In the genomic region with DNA sequence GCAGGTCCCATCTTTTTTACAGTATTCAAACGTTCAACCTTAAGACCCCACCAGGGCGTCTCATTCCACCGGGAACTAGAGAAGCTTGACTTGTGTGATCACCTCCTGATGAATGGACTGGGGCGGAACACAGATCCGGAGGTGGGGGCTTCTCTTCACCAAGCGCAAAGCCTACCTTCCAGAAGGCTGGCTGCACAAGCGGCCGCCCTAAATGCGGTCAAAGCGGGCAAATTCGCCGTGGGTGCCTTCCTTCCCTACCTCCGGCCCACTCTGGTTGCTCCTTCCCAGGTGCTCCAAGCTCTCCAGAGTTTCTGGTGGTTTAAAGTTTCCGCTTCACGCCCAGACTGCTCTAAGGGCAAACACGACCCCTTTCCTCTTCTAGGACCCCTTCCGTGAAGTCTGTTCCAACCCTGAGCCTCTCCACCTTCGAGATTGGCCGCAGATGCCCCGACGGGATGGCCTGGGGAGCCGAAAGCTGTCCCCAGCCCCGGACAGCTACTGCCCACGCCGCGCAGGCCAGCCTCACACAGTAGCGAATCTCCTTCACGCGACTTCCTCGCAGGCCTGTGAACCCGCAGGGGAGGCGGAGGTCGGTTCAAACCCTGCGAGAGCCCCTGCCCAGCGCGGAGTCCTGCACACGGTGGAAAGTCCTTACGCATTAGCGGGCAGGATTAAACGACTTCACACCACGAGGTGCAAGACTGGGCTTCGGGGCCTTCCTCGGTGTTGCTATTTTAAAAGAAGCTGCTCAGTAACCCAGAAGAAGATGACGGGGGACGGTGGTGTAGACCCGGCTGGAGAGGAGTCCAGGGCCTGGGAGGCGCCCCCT, we compare ENCODE assay signal across 8 cellular contexts. TPM values are rescaled to one million over a fixed set of nuclear protein-coding genes. Genes with fewer than 3 reads are reported as not detected.
DNase-seq lines count a peak whose midpoint lies in the region; ATAC-seq, FAIRE-seq and TF ChIP-seq lines count a peak whose summit lies in the region.

No MANE protein-coding gene starts in this region.

- peaks cover 20 to 43% of the 10 kb centered on the region in 2 donors for H3K27me3 Mint-ChIP-seq in natural killer cell treated with Interleukin-12 subunit alpha and Interleukin-12 subunit beta and Interleukin-15 and Interleukin-18, amount 100 ng/mL, for 72 hours

- DNase-seq in Ammon's horn (ENCODE audit: low spot score) = peak; percentile 5
- DNase-seq in epithelial cell of esophagus (ENCODE audit: low read depth) = no peak
- peak; percentile 66 for DNase-seq in natural killer cell treated with Interleukin-12 subunit alpha and Interleukin-12 subunit beta and Interleukin-15 and Interleukin-18, amount 100 ng/mL, for 72 hours (ENCODE audit: low spot score)
- DNase-seq in GM12891 (ENCODE audit: insufficient read length, low spot score) = no peak
- DNase-seq in SW 1271 (lab: John Stamatoyannopoulos, UW) = no peak
- DNase-seq in MV-4-11 (lab: John Stamatoyannopoulos, UW) = no peak

- FAIRE-seq in GM12891 (lab: Jason Lieb, UNC) = no peak

- H3K4me3 Mint-ChIP-seq in natural killer cell treated with Interleukin-12 subunit alpha and Interleukin-12 subunit beta and Interleukin-15 and Interleukin-18, amount 100 ng/mL, for 72 hours = peak overlapping the region; percentile 54

- no peaks in the 10 kb centered on the region for H3K36me3 Mint-ChIP-seq in natural killer cell treated with Interleukin-12 subunit alpha and Interleukin-12 subunit beta and Interleukin-15 and Interleukin-18, amount 100 ng/mL, for 72 hours

- H3K4me3 ChIP-seq in WI38 (ENCODE audit: low read depth, low read length) = peak overlapping the region; percentile 90
- H3K4me3 ChIP-seq in epithelial cell of esophagus (ENCODE audit: low read length) = peak overlapping the region; percentile 82

- no peak for TF ChIP-seq CTCF in WI38 (IDR thresholded peaks at IDR 0.05; ENCODE audit: low read depth, low read length)
- TF ChIP-seq CTCF in epithelial cell of esophagus (IDR thresholded peaks at IDR 0.05; ENCODE audit: insufficient read depth, low read depth, low read length, missing control alignments) = no peak

- H3K27ac Mint-ChIP-seq in natural killer cell treated with Interleukin-12 subunit alpha and Interleukin-12 subunit beta and Interleukin-15 and Interleukin-18, amount 100 ng/mL, for 72 hours = peak overlapping the region; percentile 14 to 80

- TF ChIP-seq POLR2A in GM12891 (IDR thresholded peaks at IDR 0.05; ENCODE audit: low read depth, low read length) = no peak

- no peaks in the 10 kb centered on the region for H3K9me3 Mint-ChIP-seq in natural killer cell treated with Interleukin-12 subunit alpha and Interleukin-12 subunit beta and Interleukin-15 and Interleukin-18, amount 100 ng/mL, for 72 hours

- H3K4me1 Mint-ChIP-seq in natural killer cell treated with Interleukin-12 subunit alpha and Interleukin-12 subunit beta and Interleukin-15 and Interleukin-18, amount 100 ng/mL, for 72 hours (ENCODE audit: low read depth in 2 of 2) = peaks cover 10 to 12% of the 10 kb centered on the region in 2 donors

- peak; percentile 4 to 10 for ATAC-seq in natural killer cell treated with Interleukin-12 subunit alpha and Interleukin-12 subunit beta and Interleukin-15 and Interleukin-18, amount 100 ng/mL, for 72 hours
- no peak for ATAC-seq in HG02973 (IDR thresholded peaks at IDR 0.05; ENCODE audit: unreplicated experiment)

TF ChIP-seq in GM12891, 5 proteins besides CTCF, POLR2A, EP300 and RAD21:
- no peak for TF ChIP-seq TAF1 (IDR thresholded peaks at IDR 0.05; ENCODE audit: low read depth, low read length)
- TF ChIP-seq SPI1 (IDR thresholded peaks at IDR 0.05; ENCODE audit: low read depth, low read length) = no peak
- no peak for TF ChIP-seq POLR2AphosphoS5 (IDR thresholded peaks at IDR 0.05; ENCODE audit: low read depth, low read length)
- TF ChIP-seq PAX5 (IDR thresholded peaks at IDR 0.05; ENCODE audit: insufficient read depth, low read length, severe bottlenecking) = no peak
- TF ChIP-seq POU2F2 (IDR thresholded peaks at IDR 0.05; ENCODE audit: low read depth, low read length) = no peak

RNA-seq across cellular contexts. Expression of a gene that starts 1.6 kb away (rescaled TPM):
- 10 to 100 TPM in 1 of 2 donors, 1 to 10 TPM in 1; 5.1 to 10.0 TPM for total RNA-seq in natural killer cell treated with Interleukin-12 subunit alpha and Interleukin-12 subunit beta and Interleukin-15 and Interleukin-18, amount 100 ng/mL, for 72 hours
- polyA plus RNA-seq in GM12891 (2012; ENCODE audit: low read depth, missing spikeins) = 0.06 TPM

Comparison
In these comparisons a context has a peak if more than half of its experiments do, and no peak if none do; other contexts are left out.
1. DNase-seq: peak in Ammon's horn (single experiment) and natural killer cell treated with Interleukin-12 subunit alpha and Interleukin-12 subunit beta and Interleukin-15 and Interleukin-18, amount 100 ng/mL, for 72 hours (single experiment); none in epithelial cell of esophagus (single experiment), GM12891 (single experiment), SW 1271 (0 of 2) and MV-4-11 (single experiment).